21 cellular contexts compared by ENCODE assay signal in genomic region chr12:105164068-105164467, GRCh38. TPM values are rescaled to one million over a fixed set of nuclear protein-coding genes. Genes with fewer than 3 reads are reported as not detected.
DNase-seq lines count a peak whose midpoint lies in the region; TF ChIP-seq lines count a peak whose summit lies in the region.
"Had no signal": no experiment of that assay in that cellular context is flagged by ENCODE, and none has a peak within 500 bp of the region (broad histone marks: within the 10 kb centered on the region; RNA-seq: fewer than 3 reads in every experiment).

No MANE protein-coding gene starts in this region.

- dilution Hi-C loops in mammary epithelial cell (cut with HindIII; ENCODE audit: low sequenced_read_pairs), result no loop called here

- H2BK120ac ChIP-seq in mesenchymal stem cell (ENCODE audit: low read depth, low read length), result no peak overlapping the region

- no peak overlapping the region for H4K8ac ChIP-seq in mesenchymal stem cell (ENCODE audit: low read length)

- no peak overlapping the region for H3K18ac ChIP-seq in mesenchymal stem cell (ENCODE audit: low read depth in 1 of 2, low read length in 2 of 2)

- no peak overlapping the region for H2BK15ac ChIP-seq in mesenchymal stem cell (ENCODE audit: low read depth, poor library complexity, severe bottlenecking)

- H3K23ac ChIP-seq in mesenchymal stem cell (ENCODE audit: low read length in 2 of 2), result no peak overlapping the region

- no peak overlapping the region for H3K4ac ChIP-seq in mesenchymal stem cell (ENCODE audit: low read depth in 1 of 2, low read length in 2 of 2)

- no peaks in the 10 kb centered on the region for H4K20me1 ChIP-seq in mammary epithelial cell (ENCODE audit: insufficient read depth, low read length)

- peaks cover 40% of the 10 kb centered on the region for H3K36me3 ChIP-seq in mammary epithelial cell (ENCODE audit: insufficient read depth, low read length)
- H3K36me3 ChIP-seq in breast epithelium, result peaks cover 11% of the 10 kb centered on the region
- peaks cover 6 to 99% of the 10 kb centered on the region in 2 experiments for H3K36me3 ChIP-seq in mesenchymal stem cell (ENCODE audit: control insufficient read depth in 1 of 2, insufficient read depth in 2 of 2, low read depth in 1 of 2, low read length in 2 of 2)
- H3K36me3 ChIP-seq: prostate gland had no signal

- peaks cover 1% of the 10 kb centered on the region for H3K79me1 ChIP-seq in mesenchymal stem cell (replicated peaks; ENCODE audit: low read length, poor library complexity, severe bottlenecking)

- H3K4me1 ChIP-seq in mammary epithelial cell (ENCODE audit: insufficient read depth, low read length), result no peaks in the 10 kb centered on the region
- no peaks in the 10 kb centered on the region for H3K4me1 ChIP-seq in breast epithelium
- H3K4me1 ChIP-seq in mesenchymal stem cell (ENCODE audit: control insufficient read depth, insufficient read depth, low read depth, low read length), result peaks cover 1% of the 10 kb centered on the region
- H3K4me1 ChIP-seq: heart left ventricle, prostate gland, SJCRH30, testis had no signal

- H3K27ac ChIP-seq in mammary epithelial cell (ENCODE audit: insufficient read depth, low read depth, low read length) (no peak overlapping the region), breast epithelium (no peak overlapping the region), VCaP (peak overlapping the region; percentile 59), mesenchymal stem cell (ENCODE audit: low read length, poor library complexity, severe bottlenecking) (no peak overlapping the region)
- H3K27ac ChIP-seq: heart left ventricle, prostate gland, SJCRH30, testis had no signal

- TF ChIP-seq POLR2A in breast epithelium (IDR thresholded peaks at IDR 0.05), result no peak

- H2AK5ac ChIP-seq in mesenchymal stem cell (ENCODE audit: low read length, severe bottlenecking), result no peak overlapping the region

- 77% methylated on average over 2 of the region's 2 CpGs for WGBS in mammary epithelial cell (ENCODE audit: low coverage, missing lambda C conversion rate)
- WGBS in mesenchymal stem cell, result 100% methylated on average over 1 of the region's 2 CpGs

- CTCF ChIA-PET in mammary epithelial cell (lab: Charles Lee; ENCODE audit: low non-redundant PET), result no interaction called here

- no peak overlapping the region for H3K4me3 ChIP-seq in mammary epithelial cell (replicated peaks in 1 of 3; ENCODE audit: insufficient read depth in 1 of 3, low read depth in 2 of 3, low read length in 3 of 3)
- no peak overlapping the region for H3K4me3 ChIP-seq in breast epithelium
- no peak overlapping the region for H3K4me3 ChIP-seq in mesenchymal stem cell (ENCODE audit: insufficient read depth in 1 of 2, low read depth in 1 of 2, low read length in 2 of 2)
- H3K4me3 ChIP-seq: HAP-1, heart left ventricle, prostate gland, SJCRH30, testis had no signal

- no peak overlapping the region for H2BK5ac ChIP-seq in mesenchymal stem cell (ENCODE audit: low read depth, low read length, poor library complexity, severe bottlenecking)

- H3K4me2 ChIP-seq in mammary epithelial cell (ENCODE audit: insufficient read depth, low read depth, low read length) (no peak overlapping the region), mesenchymal stem cell (ENCODE audit: low read length, poor library complexity, severe bottlenecking) (no peak overlapping the region)

- H3K9ac ChIP-seq in mammary epithelial cell (ENCODE audit: insufficient read depth, low read length) (no peak overlapping the region), mesenchymal stem cell (ENCODE audit: low read length) (no peak overlapping the region)

- DNase-seq in mammary epithelial cell, result peak; percentile 3
- DNase-seq in breast epithelium (ENCODE audit: low spot score in 2 of 2), result no peak
- DNase-seq in kidney glomerular epithelial cell (lab: John Stamatoyannopoulos, UW), result peak; percentile 44
- no peak for DNase-seq in stimulated activated CD8-positive, alpha-beta memory T cell treated with anti-CD3 and anti-CD28 coated beads, Interleukin-4, amount 100 ng/mL, for 48 hours
- DNase-seq in mesenchymal stem cell, result no peak
- no peak for DNase-seq in NOMO-1 treated with dmso at 0.1 percent for 144 hours (lab: John Stamatoyannopoulos, UW; ENCODE audit: unreplicated experiment)
- DNase-seq: activated CD4-positive, alpha-beta T cell treated with anti-CD3 and anti-CD28 coated beads, Interleukin-2, amount 50 U/mL, for 1 hour; activated CD8-positive, alpha-beta memory T cell treated with anti-CD3 and anti-CD28 coated beads, Interleukin-2, amount 50 U/mL, for 48 hours; activated naive CD4-positive, alpha-beta T cell treated with anti-CD3 and anti-CD28 coated beads for 36 hours; anterior cingulate cortex; CD4-positive, CD25-positive, alpha-beta regulatory T cell; cerebellar nuclear complex; GF-D8; heart left ventricle; NK-92 treated with Interleukin-12 subunit alpha and Interleukin-12 subunit beta, amount 100 ng/mL, for 24 hours; SJCRH30; T-helper 1 cell; testis had no signal

- TF ChIP-seq CTCF in mammary epithelial cell (conservative IDR thresholded peaks at IDR 0.05 in 1 of 2, IDR thresholded peaks at IDR 0.05 in 1 of 2; ENCODE audit: extremely low read depth in 1 of 2, insufficient read depth in 1 of 2, low read depth in 1 of 2, low read length in 2 of 2), result no peak
- no peak for TF ChIP-seq CTCF in breast epithelium (IDR thresholded peaks at IDR 0.05)
- TF ChIP-seq CTCF in VCaP (conservative IDR thresholded peaks at IDR 0.05), result no peak

- no peaks in the 10 kb centered on the region for H3K9me3 ChIP-seq in mammary epithelial cell (replicated peaks; ENCODE audit: insufficient read depth, low read length)
- H3K9me3 ChIP-seq in breast epithelium, result no peaks in the 10 kb centered on the region
- no peaks in the 10 kb centered on the region for H3K9me3 ChIP-seq in mesenchymal stem cell (ENCODE audit: control insufficient read depth, low read length)
- H3K9me3 ChIP-seq: HAP-1, heart left ventricle, prostate gland, SJCRH30, testis had no signal

- no peak overlapping the region for H2BK12ac ChIP-seq in mesenchymal stem cell (ENCODE audit: low read length in 2 of 2)

- no peak overlapping the region for H4K91ac ChIP-seq in mesenchymal stem cell (ENCODE audit: low read length)

- H3K14ac ChIP-seq in mesenchymal stem cell (ENCODE audit: low read length in 2 of 2), result no peak overlapping the region

- no peaks in the 10 kb centered on the region for H3K79me2 ChIP-seq in mammary epithelial cell (ENCODE audit: insufficient read depth, low read length)

- H2AFZ ChIP-seq in mammary epithelial cell (ENCODE audit: low read depth, low read length) (no peak overlapping the region), mesenchymal stem cell (ENCODE audit: low read depth, low read length) (no peak overlapping the region)

- no TSS peak for BruUV-seq in mammary epithelial cell (replicated peaks; lab: Mats Ljungman, UMichigan)

- intact Hi-C loops in mammary epithelial cell (cut with micrococcal nuclease), result no loop called here
- intact Hi-C loops in breast epithelium (cut with DNase I; ENCODE audit: low total_unique reads), result no loop called here

- in situ Hi-C loops in mammary epithelial cell (cut with MboI; ENCODE audit: low sequenced_read_pairs in 2 of 2), result no loop called here

- H3K27me3 ChIP-seq in mammary epithelial cell (ENCODE audit: insufficient read depth, low read length), result no peaks in the 10 kb centered on the region
- H3K27me3 ChIP-seq in breast epithelium, result no peaks in the 10 kb centered on the region
- no peaks in the 10 kb centered on the region for H3K27me3 ChIP-seq in mesenchymal stem cell (ENCODE audit: control insufficient read depth in 1 of 2, insufficient read depth in 1 of 2, low read length in 2 of 2)
- H3K27me3 ChIP-seq: heart left ventricle, SJCRH30, testis had no signal

RNA-seq across cellular contexts. Expression of gene WASHC4, which starts 56.5 kb away (rescaled TPM):
- total RNA-seq in mammary epithelial cell, result 10 to 100 TPM; 48.4 to 75.2 TPM
- polyA plus RNA-seq in mammary epithelial cell, result 16.4 TPM
- 39.6 TPM for polyA minus RNA-seq in mammary epithelial cell
- total RNA-seq in breast epithelium, result 10 to 100 TPM; 65.6 to 90.3 (median 88.2) TPM
- polyA plus RNA-seq in mesenchymal stem cell (2013, experiment 1 of 2), result 58.2 TPM
- polyA plus RNA-seq in mesenchymal stem cell (2013, experiment 2 of 2), result 52.4 TPM

Comparison
In these comparisons a context has a peak if more than half of its experiments do, and no peak if none do; other contexts are left out.
1. DNase-seq: peak in mammary epithelial cell (single experiment) and kidney glomerular epithelial cell (single experiment); none in breast epithelium (0 of 2), stimulated activated CD8-positive, alpha-beta memory T cell treated with anti-CD3 and anti-CD28 coated beads, Interleukin-4, amount 100 ng/mL, for 48 hours (single experiment), mesenchymal stem cell (single experiment) and NOMO-1 treated with dmso at 0.1 percent for 144 hours (single experiment).